9 cellular contexts compared by ENCODE assay signal in genomic region chr11:11148104-11148509, GRCh38.
DNase-seq lines count a peak whose midpoint lies in the region; ATAC-seq and TF ChIP-seq lines count a peak whose summit lies in the region.
"Had no signal": no experiment of that assay in that cellular context is flagged by ENCODE, and none has a peak within 500 bp of the region (broad histone marks: within the 10 kb centered on the region; RNA-seq: fewer than 3 reads in every experiment).

No MANE protein-coding gene starts in this region.

- no peaks in the 10 kb centered on the region for H3K36me3 ChIP-seq in left ventricle myocardium inferior
- H3K36me3 ChIP-seq: SJCRH30 had no signal

- no peak overlapping the region for H3K27ac Mint-ChIP-seq in activated naive CD4-positive, alpha-beta T cell treated with anti-CD3 and anti-CD28 coated beads, Interleukin-2, amount 50 U/mL, for 24 hours
- no peak overlapping the region for H3K27ac Mint-ChIP-seq in natural killer cell treated with Interleukin-12 subunit alpha and Interleukin-12 subunit beta and Interleukin-15 and Interleukin-18, amount 100 ng/mL, for 72 hours

- no peak for ATAC-seq in natural killer cell treated with Interleukin-12 subunit alpha and Interleukin-12 subunit beta and Interleukin-15 and Interleukin-18, amount 100 ng/mL, for 72 hours
- ATAC-seq in HG03354 (IDR thresholded peaks at IDR 0.05; ENCODE audit: poor library complexity, severe bottlenecking, unreplicated experiment) (no peak), HG03039 (IDR thresholded peaks at IDR 0.05; ENCODE audit: unreplicated experiment) (no peak)

- H3K9me3 ChIP-seq in left ventricle myocardium inferior (replicated peaks): no peaks in the 10 kb centered on the region
- H3K9me3 ChIP-seq: SJCRH30 had no signal

- peak; percentile 43 for TF ChIP-seq CTCF in left ventricle myocardium inferior (IDR thresholded peaks at IDR 0.05; ENCODE audit: borderline replicate concordance)
- TF ChIP-seq CTCF in retinal pigment epithelial cell (conservative IDR thresholded peaks at IDR 0.05; ENCODE audit: low read depth, low read length): peak; percentile 50

- peak overlapping the region; percentile 70 for H3K27ac ChIP-seq in left ventricle myocardium inferior (replicated peaks)
- H3K27ac ChIP-seq: SJCRH30 had no signal

- DNase-seq in HS-27A (ENCODE audit: low read depth) (peak; percentile 77), left ventricle myocardium inferior (peak; percentile 77), retinal pigment epithelial cell (ENCODE audit: low read depth) (peak; percentile 67), cerebellar nuclear complex (lab: John Stamatoyannopoulos, UW) (no peak)
- DNase-seq in natural killer cell treated with Interleukin-12 subunit alpha and Interleukin-12 subunit beta and Interleukin-15 and Interleukin-18, amount 100 ng/mL, for 72 hours (ENCODE audit: low spot score): no peak

- peak overlapping the region; percentile 2 for H3K4me3 Mint-ChIP-seq in activated naive CD4-positive, alpha-beta T cell treated with anti-CD3 and anti-CD28 coated beads, Interleukin-2, amount 50 U/mL, for 24 hours
- no peak overlapping the region for H3K4me3 Mint-ChIP-seq in natural killer cell treated with Interleukin-12 subunit alpha and Interleukin-12 subunit beta and Interleukin-15 and Interleukin-18, amount 100 ng/mL, for 72 hours

- intact Hi-C loops in left ventricle myocardium inferior (cut with micrococcal nuclease): no loop called here

- no peaks in the 10 kb centered on the region for H3K27me3 Mint-ChIP-seq in activated naive CD4-positive, alpha-beta T cell treated with anti-CD3 and anti-CD28 coated beads, Interleukin-2, amount 50 U/mL, for 24 hours
- H3K27me3 Mint-ChIP-seq in natural killer cell treated with Interleukin-12 subunit alpha and Interleukin-12 subunit beta and Interleukin-15 and Interleukin-18, amount 100 ng/mL, for 72 hours: peaks cover 11 to 12% of the 10 kb centered on the region in 2 donors

- peaks cover 14% of the 10 kb centered on the region for H3K4me1 ChIP-seq in left ventricle myocardium inferior
- H3K4me1 ChIP-seq: SJCRH30 had no signal

- H3K4me3 ChIP-seq in left ventricle myocardium inferior: no peak overlapping the region
- no peak overlapping the region for H3K4me3 ChIP-seq in retinal pigment epithelial cell (ENCODE audit: low read length)
- H3K4me3 ChIP-seq: SJCRH30 had no signal

- H3K27me3 ChIP-seq in left ventricle myocardium inferior (ENCODE audit: low read depth): no peaks in the 10 kb centered on the region
- H3K27me3 ChIP-seq: SJCRH30 had no signal

- no peaks in the 10 kb centered on the region for H3K9me3 Mint-ChIP-seq in activated naive CD4-positive, alpha-beta T cell treated with anti-CD3 and anti-CD28 coated beads, Interleukin-2, amount 50 U/mL, for 24 hours
- H3K9me3 Mint-ChIP-seq in natural killer cell treated with Interleukin-12 subunit alpha and Interleukin-12 subunit beta and Interleukin-15 and Interleukin-18, amount 100 ng/mL, for 72 hours: no peaks in the 10 kb centered on the region

- H3K4me1 Mint-ChIP-seq in activated naive CD4-positive, alpha-beta T cell treated with anti-CD3 and anti-CD28 coated beads, Interleukin-2, amount 50 U/mL, for 24 hours: peaks cover 67% of the 10 kb centered on the region
- peaks cover 11 to 13% of the 10 kb centered on the region in 2 donors for H3K4me1 Mint-ChIP-seq in natural killer cell treated with Interleukin-12 subunit alpha and Interleukin-12 subunit beta and Interleukin-15 and Interleukin-18, amount 100 ng/mL, for 72 hours (ENCODE audit: low read depth in 2 of 2)

- H3K36me3 Mint-ChIP-seq in activated naive CD4-positive, alpha-beta T cell treated with anti-CD3 and anti-CD28 coated beads, Interleukin-2, amount 50 U/mL, for 24 hours: peaks cover 4% of the 10 kb centered on the region
- H3K36me3 Mint-ChIP-seq in natural killer cell treated with Interleukin-12 subunit alpha and Interleukin-12 subunit beta and Interleukin-15 and Interleukin-18, amount 100 ng/mL, for 72 hours: no peaks in the 10 kb centered on the region

Comparison
In these comparisons a context has a peak if more than half of its experiments do, and no peak if none do; other contexts are left out.
1. DNase-seq: peak in HS-27A (single experiment), left ventricle myocardium inferior (single experiment) and retinal pigment epithelial cell (single experiment); none in natural killer cell treated with Interleukin-12 subunit alpha and Interleukin-12 subunit beta and Interleukin-15 and Interleukin-18, amount 100 ng/mL, for 72 hours (single experiment) and cerebellar nuclear complex (0 of 2).